14 cellular contexts compared by ENCODE assay signal in genomic region chr1:18932387-18932786, GRCh38. TPM values are rescaled to one million over a fixed set of nuclear protein-coding genes. Genes with fewer than 3 reads are reported as not detected.
DNase-seq lines count a peak whose midpoint lies in the region; ATAC-seq and TF ChIP-seq lines count a peak whose summit lies in the region.
"Had no signal": no experiment of that assay in that cellular context is flagged by ENCODE, and none has a peak within 500 bp of the region (broad histone marks: within the 10 kb centered on the region; RNA-seq: fewer than 3 reads in every experiment).

No MANE protein-coding gene starts in this region.

- intact Hi-C loops in CD4-positive, alpha-beta T cell (cut with DNase I, micrococcal nuclease), result no loop called here
- intact Hi-C loops in MCF 10A (cut with micrococcal nuclease) (no loop called here), cardiac septum (cut with DNase I) (no loop called here)

- no peak overlapping the region for H3K23ac ChIP-seq in mesenchymal stem cell (ENCODE audit: low read length in 2 of 2)

- peak overlapping the region; percentile 18 to 53 for H3K4ac ChIP-seq in mesenchymal stem cell (ENCODE audit: low read depth in 1 of 2, low read length in 2 of 2)

- no peak overlapping the region for H3K27ac ChIP-seq in CD4-positive, alpha-beta T cell (ENCODE audit: low read depth, low read length)
- no peak overlapping the region for H3K27ac ChIP-seq in mesenchymal stem cell (ENCODE audit: low read length, poor library complexity, severe bottlenecking)
- H3K27ac ChIP-seq: gastrocnemius medialis had no signal

- H3K27me3 ChIP-seq in CD4-positive, alpha-beta T cell (ENCODE audit: control insufficient read depth, insufficient read depth, low read length), result no peaks in the 10 kb centered on the region
- no peaks in the 10 kb centered on the region for H3K27me3 ChIP-seq in mesenchymal stem cell (ENCODE audit: control insufficient read depth in 1 of 2, insufficient read depth in 1 of 2, low read length in 2 of 2)
- H3K27me3 ChIP-seq: gastrocnemius medialis had no signal

- H3K9me3 ChIP-seq in CD4-positive, alpha-beta T cell (ENCODE audit: control insufficient read depth, low read length), result no peaks in the 10 kb centered on the region
- H3K9me3 ChIP-seq in mesenchymal stem cell (ENCODE audit: control insufficient read depth, low read length), result no peaks in the 10 kb centered on the region
- H3K9me3 ChIP-seq: gastrocnemius medialis had no signal

- H3K36me3 Mint-ChIP-seq in CD4-positive, alpha-beta T cell (ENCODE audit: low read depth), result peaks cover 4% of the 10 kb centered on the region
- no peaks in the 10 kb centered on the region for H3K36me3 Mint-ChIP-seq in MCF 10A (ENCODE audit: insufficient read depth, unreplicated experiment)

- H3K27ac Mint-ChIP-seq in CD4-positive, alpha-beta T cell, result peak overlapping the region; percentile 88
- H3K27ac Mint-ChIP-seq in MCF 10A (ENCODE audit: low read depth, unreplicated experiment), result no peak overlapping the region

- H3K4me3 ChIP-seq in mesenchymal stem cell (ENCODE audit: insufficient read depth in 1 of 2, low read depth in 1 of 2, low read length in 2 of 2), result no peak overlapping the region
- H3K4me3 ChIP-seq: gastrocnemius medialis had no signal

- no peaks in the 10 kb centered on the region for H3K9me3 Mint-ChIP-seq in CD4-positive, alpha-beta T cell
- no peaks in the 10 kb centered on the region for H3K9me3 Mint-ChIP-seq in MCF 10A (ENCODE audit: unreplicated experiment)
- H3K9me3 Mint-ChIP-seq: neural crest cell had no signal

- POLR2A ChIA-PET in CD4-positive, alpha-beta T cell (lab: Charles Lee), result interaction anchor here (0.6 kb wide), 1 partner anchor 17 kb away, joined by 3 read pairs; no protein-coding TSS in a partner anchor
- POLR2A ChIA-PET in MCF 10A (lab: Yijun Ruan, JAX), result interaction anchor here (1.1 kb wide), 1 partner anchor 10 kb away, joined by 6 read pairs; no protein-coding TSS in a partner anchor

- no peak overlapping the region for H2AFZ ChIP-seq in mesenchymal stem cell (ENCODE audit: low read depth, low read length)

- H3K14ac ChIP-seq in mesenchymal stem cell (ENCODE audit: low read length in 2 of 2), result peak overlapping the region in 1 of 2 experiments; percentile 19

- ATAC-seq in CD4-positive, alpha-beta T cell (ENCODE audit: poor library complexity), result no peak
- ATAC-seq in activated CD4-positive, CD25-positive, alpha-beta regulatory T cell treated with anti-CD3 and anti-CD28 coated beads, Interleukin-2, amount 50 U/mL, for 24 hours, result no peak
- ATAC-seq: left cardiac atrium had no signal

- H2BK5ac ChIP-seq in mesenchymal stem cell (ENCODE audit: low read depth, low read length, poor library complexity, severe bottlenecking), result no peak overlapping the region

- H3K4me1 ChIP-seq in mesenchymal stem cell (ENCODE audit: control insufficient read depth, insufficient read depth, low read depth, low read length), result peaks cover 52% of the 10 kb centered on the region

- no TSS peak for BruUV-seq in MCF 10A (replicated peaks; lab: Mats Ljungman, UMichigan)

- peak overlapping the region; percentile 62 for H4K91ac ChIP-seq in mesenchymal stem cell (ENCODE audit: low read length)

- no peak overlapping the region for H3K9ac ChIP-seq in mesenchymal stem cell (ENCODE audit: low read length)

- H2AK5ac ChIP-seq in mesenchymal stem cell (ENCODE audit: low read length, severe bottlenecking), result no peak overlapping the region

- H4K8ac ChIP-seq in mesenchymal stem cell (ENCODE audit: low read length), result peak overlapping the region; percentile 66

- H2BK12ac ChIP-seq in mesenchymal stem cell (ENCODE audit: low read length in 2 of 2), result peak overlapping the region; percentile 43 to 46

- H3K36me3 ChIP-seq in mesenchymal stem cell (ENCODE audit: control insufficient read depth in 1 of 2, insufficient read depth in 2 of 2, low read depth in 1 of 2, low read length in 2 of 2), result peaks cover 0 to 2% of the 10 kb centered on the region in 2 experiments
- H3K36me3 ChIP-seq: gastrocnemius medialis had no signal

- no peaks in the 10 kb centered on the region for H3K27me3 Mint-ChIP-seq in CD4-positive, alpha-beta T cell
- no peaks in the 10 kb centered on the region for H3K27me3 Mint-ChIP-seq in MCF 10A (ENCODE audit: insufficient read depth, unreplicated experiment)

- DNase-seq in CD4-positive, alpha-beta T cell, result no peak
- DNase-seq in HK-2 (ENCODE audit: unreplicated experiment) (peak; percentile 53), MCF 10A (ENCODE audit: unreplicated experiment) (peak; percentile 40), mesenchymal stem cell (peak; percentile 68), cardiac septum (ENCODE audit: low spot score) (no peak), GM19238 (ENCODE audit: insufficient read length, low spot score) (no peak), NCI-H1048 (lab: John Stamatoyannopoulos, UW) (no peak)
- DNase-seq: activated CD4-positive, alpha-beta T cell treated with anti-CD3 and anti-CD28 coated beads, Interleukin-2, amount 50 U/mL, for 48 hours; activated naive CD4-positive, alpha-beta T cell treated with anti-CD3 and anti-CD28 coated beads, Interleukin-2, amount 50 U/mL, for 16 hours; gastrocnemius medialis; left cardiac atrium; NCI-H187 treated with DMSO at 0.1 percent for 48 hours had no signal

- H3K4me2 ChIP-seq in mesenchymal stem cell (ENCODE audit: low read length, poor library complexity, severe bottlenecking), result no peak overlapping the region

- peaks cover 92% of the 10 kb centered on the region for H3K4me1 Mint-ChIP-seq in CD4-positive, alpha-beta T cell (ENCODE audit: low read depth)
- H3K4me1 Mint-ChIP-seq in MCF 10A (ENCODE audit: insufficient read depth, unreplicated experiment), result peaks cover 22% of the 10 kb centered on the region

- peaks cover 32% of the 10 kb centered on the region for H3K79me1 ChIP-seq in mesenchymal stem cell (replicated peaks; ENCODE audit: low read length, poor library complexity, severe bottlenecking)

- TF ChIP-seq CTCF in CD4-positive, alpha-beta T cell (IDR thresholded peaks at IDR 0.05), result no peak
- no peak for TF ChIP-seq CTCF in MCF 10A (IDR thresholded peaks at IDR 0.05; ENCODE audit: unreplicated experiment)

- H2BK15ac ChIP-seq in mesenchymal stem cell (ENCODE audit: low read depth, poor library complexity, severe bottlenecking), result no peak overlapping the region

- H3K18ac ChIP-seq in mesenchymal stem cell (ENCODE audit: low read depth in 1 of 2, low read length in 2 of 2), result peak overlapping the region; percentile 64

- peak overlapping the region; percentile 52 for H2BK120ac ChIP-seq in mesenchymal stem cell (ENCODE audit: low read depth, low read length)

- 59% methylated on average over 5 of the region's 5 CpGs for WGBS in mesenchymal stem cell

- H3K4me3 Mint-ChIP-seq in CD4-positive, alpha-beta T cell, result peak overlapping the region; percentile 20
- no peak overlapping the region for H3K4me3 Mint-ChIP-seq in MCF 10A (ENCODE audit: unreplicated experiment)
- H3K4me3 Mint-ChIP-seq: neural crest cell had no signal

- CTCF ChIA-PET in CD4-positive, alpha-beta T cell (lab: Charles Lee), result no interaction called here
- CTCF ChIA-PET in MCF 10A (lab: Yijun Ruan, JAX), result interaction anchor here (0.5 to 1.7 kb wide), 3 partner anchors 20 to 1589 kb away, joined by 3 to 7 read pairs (median 4); no protein-coding TSS in a partner anchor

RNA-seq across cellular contexts. Expression of gene IFFO2, which starts 24.1 kb away (rescaled TPM):
- 100 to 1,000 TPM; 106 to 112 TPM for total RNA-seq in CD4-positive, alpha-beta T cell
- 10.8 and 21.0 TPM in 2 replicates for total RNA-seq in MCF 10A (2022)
- polyA plus RNA-seq in mesenchymal stem cell (2013, experiment 1 of 2), result 8.7 TPM
- polyA plus RNA-seq in mesenchymal stem cell (2013, experiment 2 of 2), result 8.3 TPM
- 4.6 TPM for total RNA-seq in cardiac septum

RNA-seq across cellular contexts. Expression of gene ALDH4A1, which starts 30.0 kb away (rescaled TPM):
- total RNA-seq in CD4-positive, alpha-beta T cell, result under 1 TPM; 0.61 to 0.71 TPM
- total RNA-seq in MCF 10A (2022) (5.7 and 6.3 TPM in 2 replicates), cardiac septum (50.3 TPM)
- polyA plus RNA-seq in mesenchymal stem cell (2013, experiment 1 of 2), result 7.7 TPM
- polyA plus RNA-seq in mesenchymal stem cell (2013, experiment 2 of 2), result 7.8 TPM

Comparison
In these comparisons a context has a peak if more than half of its experiments do, and no peak if none do; other contexts are left out.
1. DNase-seq: peak in HK-2 (single experiment), MCF 10A (single experiment) and mesenchymal stem cell (single experiment); none in CD4-positive, alpha-beta T cell (0 of 10), cardiac septum (single experiment), GM19238 (single experiment) and NCI-H1048 (single experiment).